Comparison of ENCODE assay signal across 20 cellular contexts in genomic region chr15:68561146-68561545, GRCh38. TPM values are rescaled to one million over a fixed set of nuclear protein-coding genes. Genes with fewer than 3 reads are reported as not detected.
DNase-seq lines count a peak whose midpoint lies in the region; ATAC-seq and TF ChIP-seq lines count a peak whose summit lies in the region.
"Had no signal": no experiment of that assay in that cellular context is flagged by ENCODE, and none has a peak within 500 bp of the region (broad histone marks: within the 10 kb centered on the region; RNA-seq: fewer than 3 reads in every experiment).

No MANE protein-coding gene starts in this region.

- H3K4me3 ChIP-seq in sigmoid colon = no peak overlapping the region
- H3K4me3 ChIP-seq: BLaER1 treated with 17β-estradiol and CSF1 and Interleukin-3, amounts not matched to agents 10 nM and 100 nM; tibial nerve had no signal

- H3K4me1 ChIP-seq in sigmoid colon = peaks cover 0 to 13% (median 10%) of the 10 kb centered on the region in 4 donors

- no peaks in the 10 kb centered on the region for H3K36me3 ChIP-seq in sigmoid colon
- H3K36me3 ChIP-seq: BLaER1 treated with 17β-estradiol and CSF1 and Interleukin-3, amounts not matched to agents 10 nM and 100 nM; tibial nerve had no signal

- no peak overlapping the region for H3K27ac Mint-ChIP-seq in chondrocyte (ENCODE audit: unreplicated experiment)
- H3K27ac Mint-ChIP-seq in activated T-helper 1 cell treated with anti-CD3 and anti-CD28 coated beads, Interleukin-12 subunit alpha, Interleukin-12 subunit beta, Interleukin-2, Interleukin-4 antibody, amounts not matched to agents 30 ng/mL and 10 ng/mL and 1 ng/mL, durations not matched to agents 14 hours and 24 hours and 36 hours = no peak overlapping the region
- H3K27ac Mint-ChIP-seq in activated naive CD8-positive, alpha-beta T cell treated with anti-CD3 and anti-CD28 coated beads, Interleukin-2, amount 50 U/mL, for 24 hours = no peak overlapping the region
- H3K27ac Mint-ChIP-seq: activated CD8-positive, alpha-beta T cell treated with anti-CD3 and anti-CD28 coated beads, Interleukin-2, amount 10 ng/mL, durations not matched to agents 7 days and 5 days; T-helper 17 cell had no signal

- no peak for ATAC-seq in activated naive CD8-positive, alpha-beta T cell treated with anti-CD3 and anti-CD28 coated beads, Interleukin-2, amount 50 U/mL, for 24 hours
- ATAC-seq: activated CD8-positive, alpha-beta T cell treated with anti-CD3 and anti-CD28 coated beads, Interleukin-2, amount 10 ng/mL, durations not matched to agents 7 days and 5 days; naive thymus-derived CD8-positive, alpha-beta T cell; T-helper 17 cell had no signal

- no peaks in the 10 kb centered on the region for H3K27me3 Mint-ChIP-seq in chondrocyte (ENCODE audit: low read depth)
- H3K27me3 Mint-ChIP-seq in activated T-helper 1 cell treated with anti-CD3 and anti-CD28 coated beads, Interleukin-12 subunit alpha, Interleukin-12 subunit beta, Interleukin-2, Interleukin-4 antibody, amounts not matched to agents 30 ng/mL and 10 ng/mL and 1 ng/mL, durations not matched to agents 14 hours and 24 hours and 36 hours (ENCODE audit: insufficient read depth) = peaks cover 55% of the 10 kb centered on the region
- peaks cover 50% of the 10 kb centered on the region for H3K27me3 Mint-ChIP-seq in activated naive CD8-positive, alpha-beta T cell treated with anti-CD3 and anti-CD28 coated beads, Interleukin-2, amount 50 U/mL, for 24 hours

- WGBS in sigmoid colon, 2 donors = 69 to 73% methylated on average over 10 of the region's 10 CpGs

- TF ChIP-seq CTCF in chondrocyte (IDR thresholded peaks at IDR 0.05) (no peak), sigmoid colon (IDR thresholded peaks at IDR 0.05) (no peak)

- no peak for TF ChIP-seq POLR2A in sigmoid colon (IDR thresholded peaks at IDR 0.05)

- H3K27ac ChIP-seq in sigmoid colon = no peak overlapping the region
- H3K27ac ChIP-seq: BLaER1 treated with 17β-estradiol and CSF1 and Interleukin-3, amounts not matched to agents 10 nM and 100 nM; tibial nerve had no signal

- intact Hi-C loops in sigmoid colon (cut with DNase I) = no loop called here
- intact Hi-C loops in activated T-helper 1 cell treated with anti-CD3 and anti-CD28 coated beads, Interleukin-12 subunit alpha, Interleukin-12 subunit beta, Interleukin-2, Interleukin-4 antibody, amounts not matched to agents 30 ng/mL and 10 ng/mL and 1 ng/mL, durations not matched to agents 14 hours and 24 hours and 36 hours (cut with micrococcal nuclease) = no loop called here

- H3K9me3 ChIP-seq in sigmoid colon = no peaks in the 10 kb centered on the region
- H3K9me3 ChIP-seq: BLaER1 treated with 17β-estradiol and CSF1 and Interleukin-3, amounts not matched to agents 10 nM and 100 nM; SK-N-SH; tibial nerve had no signal

- peaks cover 8% of the 10 kb centered on the region for H3K36me3 Mint-ChIP-seq in chondrocyte (ENCODE audit: low read depth)
- no peaks in the 10 kb centered on the region for H3K36me3 Mint-ChIP-seq in activated T-helper 1 cell treated with anti-CD3 and anti-CD28 coated beads, Interleukin-12 subunit alpha, Interleukin-12 subunit beta, Interleukin-2, Interleukin-4 antibody, amounts not matched to agents 30 ng/mL and 10 ng/mL and 1 ng/mL, durations not matched to agents 14 hours and 24 hours and 36 hours (ENCODE audit: low read depth)
- H3K36me3 Mint-ChIP-seq in activated naive CD8-positive, alpha-beta T cell treated with anti-CD3 and anti-CD28 coated beads, Interleukin-2, amount 50 U/mL, for 24 hours (ENCODE audit: low read depth) = no peaks in the 10 kb centered on the region
- H3K36me3 Mint-ChIP-seq: naive thymus-derived CD8-positive, alpha-beta T cell had no signal

- TF ChIP-seq EP300 in sigmoid colon (IDR thresholded peaks at IDR 0.05) = no peak

- H3K4me3 Mint-ChIP-seq in chondrocyte (ENCODE audit: unreplicated experiment) = no peak overlapping the region
- no peak overlapping the region for H3K4me3 Mint-ChIP-seq in activated T-helper 1 cell treated with anti-CD3 and anti-CD28 coated beads, Interleukin-12 subunit alpha, Interleukin-12 subunit beta, Interleukin-2, Interleukin-4 antibody, amounts not matched to agents 30 ng/mL and 10 ng/mL and 1 ng/mL, durations not matched to agents 14 hours and 24 hours and 36 hours
- no peak overlapping the region for H3K4me3 Mint-ChIP-seq in activated naive CD8-positive, alpha-beta T cell treated with anti-CD3 and anti-CD28 coated beads, Interleukin-2, amount 50 U/mL, for 24 hours

- in situ Hi-C loops in G401 (cut with HindIII; ENCODE audit: low sequenced_read_pairs) = no loop called here

- peaks cover 0 to 40% (median 4%) of the 10 kb centered on the region in 3 donors for H3K27me3 ChIP-seq in sigmoid colon

- H3K9me3 Mint-ChIP-seq in chondrocyte (ENCODE audit: low read depth) = no peaks in the 10 kb centered on the region
- no peaks in the 10 kb centered on the region for H3K9me3 Mint-ChIP-seq in activated T-helper 1 cell treated with anti-CD3 and anti-CD28 coated beads, Interleukin-12 subunit alpha, Interleukin-12 subunit beta, Interleukin-2, Interleukin-4 antibody, amounts not matched to agents 30 ng/mL and 10 ng/mL and 1 ng/mL, durations not matched to agents 14 hours and 24 hours and 36 hours
- no peaks in the 10 kb centered on the region for H3K9me3 Mint-ChIP-seq in activated naive CD8-positive, alpha-beta T cell treated with anti-CD3 and anti-CD28 coated beads, Interleukin-2, amount 50 U/mL, for 24 hours
- H3K9me3 Mint-ChIP-seq: naive thymus-derived CD8-positive, alpha-beta T cell had no signal

- peak; percentile 85 for DNase-seq in G401 (ENCODE audit: low spot score)
- peak; percentile 69 to 77 for DNase-seq in NCI-H446 (lab: John Stamatoyannopoulos, UW)
- peak; percentile 66 for DNase-seq in chondrocyte (ENCODE audit: low spot score)
- peak; percentile 56 for DNase-seq in sigmoid colon
- DNase-seq in activated T-helper 1 cell treated with anti-CD3 and anti-CD28 coated beads, Interleukin-12 subunit alpha, Interleukin-12 subunit beta, Interleukin-2, Interleukin-4 antibody, amounts not matched to agents 30 ng/mL and 10 ng/mL and 1 ng/mL, durations not matched to agents 14 hours and 24 hours and 36 hours (ENCODE audit: low spot score) = no peak
- no peak for DNase-seq in activated CD4-positive, alpha-beta T cell treated with anti-CD3 and anti-CD28 coated beads for 4 hours
- DNase-seq in activated naive CD8-positive, alpha-beta T cell treated with anti-CD3 and anti-CD28 coated beads, Interleukin-2, amount 50 U/mL, for 24 hours = no peak
- DNase-seq: activated CD8-positive, alpha-beta T cell treated with anti-CD3 and anti-CD28 coated beads, Interleukin-2, amount 10 ng/mL, durations not matched to agents 7 days and 5 days; activated gamma-delta T cell treated with Interleukin-2 at 50 U/mL for 16 hours; effector CD8-positive, alpha-beta T cell; KBM-7; MM.1S; RPMI8226; SK-N-SH; small intestine; stimulated activated CD4-positive, alpha-beta T cell treated with anti-CD3 and anti-CD28 coated beads, Interleukin-2, amount 100 ng/mL, for 24 hours; T-helper 17 cell had no signal

- H3K4me1 Mint-ChIP-seq in chondrocyte (ENCODE audit: low read depth) = peaks cover 64% of the 10 kb centered on the region
- H3K4me1 Mint-ChIP-seq in activated T-helper 1 cell treated with anti-CD3 and anti-CD28 coated beads, Interleukin-12 subunit alpha, Interleukin-12 subunit beta, Interleukin-2, Interleukin-4 antibody, amounts not matched to agents 30 ng/mL and 10 ng/mL and 1 ng/mL, durations not matched to agents 14 hours and 24 hours and 36 hours (ENCODE audit: low read depth) = peaks cover 18% of the 10 kb centered on the region
- H3K4me1 Mint-ChIP-seq in activated naive CD8-positive, alpha-beta T cell treated with anti-CD3 and anti-CD28 coated beads, Interleukin-2, amount 50 U/mL, for 24 hours = peaks cover 21% of the 10 kb centered on the region

RNA-seq across cellular contexts. Expression of gene CORO2B, which starts 17.6 kb away (rescaled TPM):
- 1.0 TPM in 1 of 2 replicates, not detected in the other for total RNA-seq in G401 (2014; rRNA removed; shearing (Covaris generic))
- total RNA-seq in chondrocyte (79.4 to 123 TPM (median 82.5 TPM) in 3 replicates), sigmoid colon (1 to 10 TPM; 3.1 to 3.9 (median 3.8) TPM)
- 1 to 10 TPM in 2 of 3 donors, under 1 TPM in 1; 0.46 to 2.5 (median 1.2) TPM for polyA plus RNA-seq in sigmoid colon
- total RNA-seq in activated T-helper 1 cell treated with anti-CD3 and anti-CD28 coated beads, Interleukin-12 subunit alpha, Interleukin-12 subunit beta, Interleukin-2, Interleukin-4 antibody, amounts not matched to agents 30 ng/mL and 10 ng/mL and 1 ng/mL, durations not matched to agents 14 hours and 24 hours and 36 hours = 0.10 TPM in 1 of 2 replicates, not detected in the other
- total RNA-seq: activated CD8-positive, alpha-beta T cell treated with anti-CD3 and anti-CD28 coated beads, Interleukin-2, amount 10 ng/mL, durations not matched to agents 7 days and 5 days; T-helper 17 cell had no signal
- polyA plus RNA-seq: naive thymus-derived CD8-positive, alpha-beta T cell had no signal

Comparison
In these comparisons a context has a peak if more than half of its experiments do, and no peak if none do; other contexts are left out.
1. DNase-seq: peak in G401 (single experiment), NCI-H446 (2 of 2), chondrocyte (single experiment) and sigmoid colon (single experiment); none in activated T-helper 1 cell treated with anti-CD3 and anti-CD28 coated beads, Interleukin-12 subunit alpha, Interleukin-12 subunit beta, Interleukin-2, Interleukin-4 antibody, amounts not matched to agents 30 ng/mL and 10 ng/mL and 1 ng/mL, durations not matched to agents 14 hours and 24 hours and 36 hours (single experiment), activated CD4-positive, alpha-beta T cell treated with anti-CD3 and anti-CD28 coated beads for 4 hours (0 of 2) and activated naive CD8-positive, alpha-beta T cell treated with anti-CD3 and anti-CD28 coated beads, Interleukin-2, amount 50 U/mL, for 24 hours (single experiment).
2. RNA of gene CORO2B, which starts 17.6 kb away (total RNA-seq): 79.4 to 123 TPM in chondrocyte; 3.1 to 3.9 TPM in sigmoid colon, 1.0 TPM in G401 and 0.10 TPM in activated T-helper 1 cell treated with anti-CD3 and anti-CD28 coated beads, Interleukin-12 subunit alpha, Interleukin-12 subunit beta, Interleukin-2, Interleukin-4 antibody, amounts not matched to agents 30 ng/mL and 10 ng/mL and 1 ng/mL, durations not matched to agents 14 hours and 24 hours and 36 hours; every median in the first group is over 10 times any median in the second.